ENCODE assay signal across 8 cellular contexts in the genomic region with DNA sequence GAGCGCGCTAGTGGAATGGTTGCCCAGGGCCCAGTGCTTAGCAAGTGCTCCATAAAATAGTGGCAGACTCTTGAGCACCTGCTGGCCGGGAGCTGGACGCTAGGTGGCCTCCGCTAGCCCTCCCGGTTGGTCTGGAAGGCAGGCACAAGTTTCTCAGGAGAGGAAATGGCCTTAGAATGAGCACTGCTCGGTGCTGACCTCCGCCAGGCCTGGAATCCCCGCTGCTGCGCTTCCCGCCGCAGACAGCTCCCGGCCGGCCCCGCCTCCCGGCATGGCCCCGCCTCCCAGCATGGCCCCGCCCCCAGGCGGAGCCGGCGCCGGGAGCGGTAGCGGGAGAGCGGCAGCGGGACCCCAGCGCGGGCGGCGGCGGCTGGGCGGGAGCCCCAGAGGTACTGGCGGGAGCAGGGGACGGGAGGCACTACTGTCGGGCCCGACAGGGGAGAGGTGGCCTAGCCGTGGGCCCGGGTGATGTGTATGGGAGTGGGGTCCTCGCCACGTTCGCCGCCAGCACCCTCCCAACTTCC. TPM values are rescaled to one million over a fixed set of nuclear protein-coding genes. Genes with fewer than 3 reads are reported as not detected.
A peak's percentile ranks its signal among the peaks of the same experiment; 100 is the strongest.
DNase-seq lines count a peak whose midpoint lies in the region; ATAC-seq and TF ChIP-seq lines count a peak whose summit lies in the region.

A gene with protein sequence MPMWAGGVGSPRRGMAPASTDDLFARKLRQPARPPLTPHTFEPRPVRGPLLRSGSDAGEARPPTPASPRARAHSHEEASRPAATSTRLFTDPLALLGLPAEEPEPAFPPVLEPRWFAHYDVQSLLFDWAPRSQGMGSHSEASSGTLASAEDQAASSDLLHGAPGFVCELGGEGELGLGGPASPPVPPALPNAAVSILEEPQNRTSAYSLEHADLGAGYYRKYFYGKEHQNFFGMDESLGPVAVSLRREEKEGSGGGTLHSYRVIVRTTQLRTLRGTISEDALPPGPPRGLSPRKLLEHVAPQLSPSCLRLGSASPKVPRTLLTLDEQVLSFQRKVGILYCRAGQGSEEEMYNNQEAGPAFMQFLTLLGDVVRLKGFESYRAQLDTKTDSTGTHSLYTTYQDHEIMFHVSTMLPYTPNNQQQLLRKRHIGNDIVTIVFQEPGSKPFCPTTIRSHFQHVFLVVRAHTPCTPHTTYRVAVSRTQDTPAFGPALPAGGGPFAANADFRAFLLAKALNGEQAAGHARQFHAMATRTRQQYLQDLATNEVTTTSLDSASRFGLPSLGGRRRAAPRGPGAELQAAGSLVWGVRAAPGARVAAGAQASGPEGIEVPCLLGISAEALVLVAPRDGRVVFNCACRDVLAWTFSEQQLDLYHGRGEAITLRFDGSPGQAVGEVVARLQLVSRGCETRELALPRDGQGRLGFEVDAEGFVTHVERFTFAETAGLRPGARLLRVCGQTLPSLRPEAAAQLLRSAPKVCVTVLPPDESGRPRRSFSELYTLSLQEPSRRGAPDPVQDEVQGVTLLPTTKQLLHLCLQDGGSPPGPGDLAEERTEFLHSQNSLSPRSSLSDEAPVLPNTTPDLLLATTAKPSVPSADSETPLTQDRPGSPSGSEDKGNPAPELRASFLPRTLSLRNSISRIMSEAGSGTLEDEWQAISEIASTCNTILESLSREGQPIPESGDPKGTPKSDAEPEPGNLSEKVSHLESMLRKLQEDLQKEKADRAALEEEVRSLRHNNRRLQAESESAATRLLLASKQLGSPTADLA (plus strand): TSS at position 308 of the 524 bp plus-strand sequence. CDS start 2,821 bp downstream, outside the sequence.

- H3K27me3 ChIP-seq in CD4-positive, alpha-beta memory T cell (ENCODE audit: insufficient read depth, low read length): no peaks in the 10 kb centered on the region
- H3K27me3 ChIP-seq in SU-DHL-6 (ENCODE audit: low read length): no peaks in the 10 kb centered on the region
- no peaks in the 10 kb centered on the region for H3K27me3 ChIP-seq in transverse colon

- no peaks in the 10 kb centered on the region for H3K79me2 ChIP-seq in SU-DHL-6 (ENCODE audit: insufficient read depth, low read length)

- H3K27ac Mint-ChIP-seq in CD4-positive, alpha-beta memory T cell: peak within 1 kb of the TSS; percentile 97 to 100 (median 99)
- H3K27ac Mint-ChIP-seq in activated naive CD8-positive, alpha-beta T cell treated with anti-CD3 and anti-CD28 coated beads, Interleukin-2, amount 10 ng/mL, durations not matched to agents 7 days and 5 days: peak within 1 kb of the TSS; percentile 93
- peak within 1 kb of the TSS; percentile 81 for H3K27ac Mint-ChIP-seq in osteocyte (ENCODE audit: unreplicated experiment)

- peak within 1 kb of the TSS; percentile 77 for H3K4me2 ChIP-seq in SU-DHL-6 (ENCODE audit: low read depth, low read length, poor library complexity, severe bottlenecking)

- TF ChIP-seq CTCF in SU-DHL-6 (IDR thresholded peaks at IDR 0.05; ENCODE audit: insufficient read depth, low read length, poor library complexity, severe bottlenecking) (no peak), osteocyte (IDR thresholded peaks at IDR 0.05) (peak; percentile 60), transverse colon (IDR thresholded peaks at IDR 0.05) (peak in 3 of 5 experiments; percentile 10 to 21 (median 20))

- H3K4me1 ChIP-seq in CD4-positive, alpha-beta memory T cell (ENCODE audit: insufficient read depth, low read length): peaks cover 71% of the 10 kb centered on the region
- H3K4me1 ChIP-seq in transverse colon: peaks cover 9 to 38% (median 32%) of the 10 kb centered on the region in 4 donors

- H3K4me3 Mint-ChIP-seq in CD4-positive, alpha-beta memory T cell: peak within 1 kb of the TSS; percentile 90 to 98 (median 96)
- peak within 1 kb of the TSS; percentile 92 for H3K4me3 Mint-ChIP-seq in activated naive CD8-positive, alpha-beta T cell treated with anti-CD3 and anti-CD28 coated beads, Interleukin-2, amount 10 ng/mL, durations not matched to agents 7 days and 5 days
- H3K4me3 Mint-ChIP-seq in osteocyte (ENCODE audit: unreplicated experiment): peak within 1 kb of the TSS; percentile 79

- no peaks in the 10 kb centered on the region for H3K27me3 Mint-ChIP-seq in CD4-positive, alpha-beta memory T cell
- H3K27me3 Mint-ChIP-seq in activated naive CD8-positive, alpha-beta T cell treated with anti-CD3 and anti-CD28 coated beads, Interleukin-2, amount 10 ng/mL, durations not matched to agents 7 days and 5 days: no peaks in the 10 kb centered on the region
- H3K27me3 Mint-ChIP-seq in osteocyte (ENCODE audit: unreplicated experiment): no peaks in the 10 kb centered on the region

- intact Hi-C loops in CD4-positive, alpha-beta memory T cell (cut with micrococcal nuclease): loop anchor here (1.0 kb wide), 4 partner anchors 14 to 98 kb away; a partner anchor contains a TSS
- intact Hi-C loops in head of caudate nucleus (cut with DNase I) (loop anchor here (2.0 kb wide), 1 partner anchor 15 kb away; no protein-coding TSS in a partner anchor), transverse colon (cut with DNase I; ENCODE audit: low total_unique reads) (loop anchor here (10.0 kb wide), 1 partner anchor 67 kb away; no protein-coding TSS in a partner anchor)

- H2AFZ ChIP-seq in SU-DHL-6 (ENCODE audit: low read depth, low read length, severe bottlenecking): no peak within 1 kb of the TSS

- no peaks in the 10 kb centered on the region for H3K9me2 ChIP-seq in SU-DHL-6 (replicated peaks; ENCODE audit: insufficient read depth, low read length)

- peak within 1 kb of the TSS; percentile 94 for H3K27ac ChIP-seq in CD4-positive, alpha-beta memory T cell (ENCODE audit: low read depth, low read length)
- H3K27ac ChIP-seq in SU-DHL-6 (ENCODE audit: low read depth, low read length) (peak within 1 kb of the TSS; percentile 90), transverse colon (peak within 1 kb of the TSS; percentile 84 to 92 (median 88))

- DNase-seq in CD4-positive, alpha-beta memory T cell: peak; percentile 63 to 85 (median 74)
- DNase-seq in HuH-7.5 (ENCODE audit: low spot score): peak; percentile 82
- peak; percentile 94 for DNase-seq in activated naive CD8-positive, alpha-beta T cell treated with anti-CD3 and anti-CD28 coated beads, Interleukin-2, amount 10 ng/mL, durations not matched to agents 7 days and 5 days
- peak in 41 of 42 donors; percentile 31 to 86 (median 71) for DNase-seq in head of caudate nucleus
- peak; percentile 95 for DNase-seq in osteocyte (ENCODE audit: extremely low spot score, unreplicated experiment)
- peak; percentile 80 for DNase-seq in transverse colon

- 12% methylated on average over 12 of the region's 42 CpGs; no CpG with 5 or more reads in 1 of the 2 donors for WGBS in transverse colon (ENCODE audit: low coverage in 1 of 2), 2 donors

- H3K36me3 ChIP-seq in CD4-positive, alpha-beta memory T cell (ENCODE audit: insufficient read depth, low read length): peaks cover 42% of the 10 kb centered on the region
- no peaks in the 10 kb centered on the region for H3K36me3 ChIP-seq in SU-DHL-6 (ENCODE audit: low read length)
- H3K36me3 ChIP-seq in transverse colon: peaks cover 0 to 27% (median 12%) of the 10 kb centered on the region in 4 donors

- no peaks in the 10 kb centered on the region for H3K9me3 ChIP-seq in CD4-positive, alpha-beta memory T cell (ENCODE audit: control insufficient read depth in 1 of 2, low read length in 2 of 2)
- H3K9me3 ChIP-seq in SU-DHL-6 (ENCODE audit: insufficient read depth, low read length) (no peaks in the 10 kb centered on the region), transverse colon (no peaks in the 10 kb centered on the region)

- H3K9ac ChIP-seq in SU-DHL-6 (ENCODE audit: low read length): peak within 1 kb of the TSS; percentile 76

- POLR2A ChIA-PET in CD4-positive, alpha-beta memory T cell (lab: Charles Lee; ENCODE audit: partially characterized antibody): interaction anchor here (0.6 to 12.0 kb wide), 23 partner anchors 8 to 253 kb away, joined by 3 to 359 read pairs (median 5); a partner anchor contains a TSS
- POLR2A ChIA-PET in activated naive CD8-positive, alpha-beta T cell treated with anti-CD3 and anti-CD28 coated beads, Interleukin-2, amount 10 ng/mL, durations not matched to agents 7 days and 5 days (lab: Charles Lee): interaction anchor here (0.6 to 9.3 kb wide), 24 partner anchors 10 to 515 kb away, joined by 3 to 182 read pairs (median 4); a partner anchor contains a TSS

- H3K36me3 Mint-ChIP-seq in CD4-positive, alpha-beta memory T cell: peaks cover 8 to 45% of the 10 kb centered on the region in 2 donors
- H3K36me3 Mint-ChIP-seq in activated naive CD8-positive, alpha-beta T cell treated with anti-CD3 and anti-CD28 coated beads, Interleukin-2, amount 10 ng/mL, durations not matched to agents 7 days and 5 days: peaks cover 16% of the 10 kb centered on the region
- peaks cover 12% of the 10 kb centered on the region for H3K36me3 Mint-ChIP-seq in osteocyte (ENCODE audit: unreplicated experiment)

- H3K9me3 Mint-ChIP-seq in CD4-positive, alpha-beta memory T cell: peaks cover 0 to 2% (median 0%) of the 10 kb centered on the region in 8 donors
- no peaks in the 10 kb centered on the region for H3K9me3 Mint-ChIP-seq in activated naive CD8-positive, alpha-beta T cell treated with anti-CD3 and anti-CD28 coated beads, Interleukin-2, amount 10 ng/mL, durations not matched to agents 7 days and 5 days
- no peaks in the 10 kb centered on the region for H3K9me3 Mint-ChIP-seq in osteocyte (ENCODE audit: unreplicated experiment)

- in situ Hi-C loops in transverse colon (cut with MboI; ENCODE audit: low pct_ligation_motif_present in 1 of 4, low pct_unique_long_range_greater_than_20kb in 1 of 4, low sequenced_read_pairs in 3 of 4): no loop called here

- ATAC-seq in GM19372 (IDR thresholded peaks at IDR 0.05; ENCODE audit: low read depth, unreplicated experiment): peak; percentile 33
- ATAC-seq in activated naive CD8-positive, alpha-beta T cell treated with anti-CD3 and anti-CD28 coated beads, Interleukin-2, amount 10 ng/mL, durations not matched to agents 7 days and 5 days (ENCODE audit: low read depth): peak; percentile 34

- H3K4me1 Mint-ChIP-seq in CD4-positive, alpha-beta memory T cell: peaks cover 24 to 68% (median 46%) of the 10 kb centered on the region in 4 donors
- peaks cover 37% of the 10 kb centered on the region for H3K4me1 Mint-ChIP-seq in activated naive CD8-positive, alpha-beta T cell treated with anti-CD3 and anti-CD28 coated beads, Interleukin-2, amount 10 ng/mL, durations not matched to agents 7 days and 5 days
- peaks cover 21% of the 10 kb centered on the region for H3K4me1 Mint-ChIP-seq in osteocyte (ENCODE audit: unreplicated experiment)

- peaks cover 23% of the 10 kb centered on the region for H3F3A ChIP-seq in SU-DHL-6 (ENCODE audit: insufficient read depth)

- peak; percentile 51 for TF ChIP-seq POLR2A in transverse colon (IDR thresholded peaks at IDR 0.05)

- peak within 1 kb of the TSS; percentile 72 to 86 for H3K4me3 ChIP-seq in CD4-positive, alpha-beta memory T cell (ENCODE audit: low read length in 2 of 2)
- H3K4me3 ChIP-seq in SU-DHL-6 (ENCODE audit: insufficient read depth, low read length, poor library complexity, severe bottlenecking) (peak within 1 kb of the TSS; percentile 70), transverse colon (peak within 1 kb of the TSS; percentile 48 to 77 (median 50))

- CTCF ChIA-PET in CD4-positive, alpha-beta memory T cell (lab: Charles Lee; ENCODE audit: partially characterized antibody): interaction anchor here (0.9 to 2.9 kb wide), 6 partner anchors 12 to 74 kb away, joined by 3 to 19 read pairs (median 6); no protein-coding TSS in a partner anchor

- H4K20me1 ChIP-seq in SU-DHL-6 (ENCODE audit: low read depth, low read length): no peaks in the 10 kb centered on the region

- TF ChIP-seq EP300 in transverse colon (IDR thresholded peaks at IDR 0.05; ENCODE audit: low read depth): no peak

RNA-seq across cellular contexts. Expression of the gene that starts here (rescaled TPM):
- total RNA-seq in CD4-positive, alpha-beta memory T cell: 100 to 1,000 TPM; 150 to 169 TPM
- 100 to 1,000 TPM in 1 of 2 donors, 10 to 100 TPM in 1; 50.1 to 204 TPM for polyA plus RNA-seq in CD4-positive, alpha-beta memory T cell
- total RNA-seq in activated naive CD8-positive, alpha-beta T cell treated with anti-CD3 and anti-CD28 coated beads, Interleukin-2, amount 10 ng/mL, durations not matched to agents 7 days and 5 days: 100 to 1,000 TPM; 245 to 266 TPM
- 31.2 and 34.7 TPM in 2 replicates for total RNA-seq in osteocyte
- 100 to 1,000 TPM in 1 of 4 donors, 10 to 100 TPM in 3; 22.4 to 174 (median 30.9) TPM for total RNA-seq in transverse colon

Comparison
In these comparisons a context has a peak if more than half of its experiments do, and no peak if none do; other contexts are left out.
1. Peak in every context shown above with its lines: DNase-seq, ATAC-seq, H3K4me3 ChIP-seq and H3K27ac ChIP-seq.